Comparison of ENCODE assay signal across 32 cellular contexts in genomic region chr11:94655951-94656350, GRCh38.
"Had no signal": no experiment of that assay in that cellular context is flagged by ENCODE, and none has a peak within 500 bp of the region (broad histone marks: within the 10 kb centered on the region; RNA-seq: fewer than 3 reads in every experiment).

No MANE protein-coding gene starts in this region.

- H3K27me3 ChIP-seq: brain microvascular endothelial cell had no signal

- H3K4me1 Mint-ChIP-seq: activated CD4-positive, alpha-beta T cell treated with anti-CD3 and anti-CD28 coated beads for 36 hours; activated CD4-positive, alpha-beta T cell treated with anti-CD3 and anti-CD28 coated beads, Interleukin-2, amount 10 ng/mL, durations not matched to agents 7 days and 5 days; activated naive CD4-positive, alpha-beta T cell treated with anti-CD3 and anti-CD28 coated beads, Interleukin-2, amount 10 ng/mL, durations not matched to agents 7 days and 5 days; activated naive CD8-positive, alpha-beta T cell treated with anti-CD3 and anti-CD28 coated beads, Interleukin-2, amount 50 U/mL, for 24 hours had no signal

- H3K4me2 ChIP-seq: PC-9 had no signal

- DNase-seq: activated CD4-positive, alpha-beta T cell treated with anti-CD3 and anti-CD28 coated beads for 36 hours; activated CD4-positive, alpha-beta T cell treated with anti-CD3 and anti-CD28 coated beads, Interleukin-2, amount 10 ng/mL, durations not matched to agents 7 days and 5 days; activated CD4-positive, alpha-beta T cell treated with anti-CD3 and anti-CD28 coated beads, Interleukin-2, amount 50 U/mL, for 48 hours; activated CD8-positive, alpha-beta T cell treated with anti-CD3 and anti-CD28 coated beads, Interleukin-2, amount 10 ng/mL, durations not matched to agents 7 days and 5 days; activated gamma-delta T cell treated with Interleukin-2 at 50 U/mL for 16 hours; activated naive CD4-positive, alpha-beta T cell treated with anti-CD3 and anti-CD28 coated beads, Interleukin-2, amount 10 ng/mL, durations not matched to agents 7 days and 5 days; activated naive CD8-positive, alpha-beta T cell treated with anti-CD3 and anti-CD28 coated beads, Interleukin-2, amount 50 U/mL, for 24 hours; activated T-cell treated with anti-CD3 and anti-CD28 coated beads for 4 hours; activated T-cell treated with anti-CD3 and anti-CD28 coated beads, Interleukin-2, amount 50 U/mL, for 4 hours; anterior cingulate cortex; brain microvascular endothelial cell; central memory CD4-positive, alpha-beta T cell; NCI-H1092 treated with DMSO at 0.1 percent for 48 hours; NCI-H1417; NCI-H146; NCI-H187; NCI-H2029 treated with DMSO at 0.1 percent for 48 hours; NCI-H2107; NCI-H2171; NCI-H510A; NCI-H526; NCI-H748 treated with DMSO at 0.1 percent for 48 hours; PC-9; SIG-M5; T-helper 1 cell; T-helper 2 cell; T-helper 9 cell; WERI-Rb-1 had no signal

- H3K36me3 ChIP-seq: brain microvascular endothelial cell, WERI-Rb-1 had no signal

- H3K36me3 Mint-ChIP-seq: activated naive CD4-positive, alpha-beta T cell treated with anti-CD3 and anti-CD28 coated beads, Interleukin-2, amount 10 ng/mL, durations not matched to agents 7 days and 5 days; activated naive CD8-positive, alpha-beta T cell had no signal

- H2AFZ ChIP-seq: PC-9 had no signal

- H3K4me3 Mint-ChIP-seq: activated CD4-positive, alpha-beta T cell treated with anti-CD3 and anti-CD28 coated beads for 36 hours; activated CD4-positive, alpha-beta T cell treated with anti-CD3 and anti-CD28 coated beads, Interleukin-2, amount 10 ng/mL, durations not matched to agents 7 days and 5 days; activated CD8-positive, alpha-beta T cell treated with anti-CD3 and anti-CD28 coated beads, Interleukin-2, amount 10 ng/mL, durations not matched to agents 7 days and 5 days; activated naive CD4-positive, alpha-beta T cell treated with anti-CD3 and anti-CD28 coated beads, Interleukin-2, amount 10 ng/mL, durations not matched to agents 7 days and 5 days; activated naive CD8-positive, alpha-beta T cell; activated naive CD8-positive, alpha-beta T cell treated with anti-CD3 and anti-CD28 coated beads, Interleukin-2, amount 50 U/mL, for 24 hours; activated T-cell treated with anti-CD3 and anti-CD28 coated beads, Interleukin-2, amount 50 U/mL, for 4 hours; activated T-helper 1 cell treated with anti-CD3 and anti-CD28 coated beads, Interleukin-12 subunit alpha, Interleukin-12 subunit beta, Interleukin-2, Interleukin-4 antibody, amounts not matched to agents 30 ng/mL and 10 ng/mL and 1 ng/mL, durations not matched to agents 14 hours and 24 hours and 36 hours had no signal

- H3K27ac Mint-ChIP-seq: activated CD4-positive, alpha-beta T cell treated with anti-CD3 and anti-CD28 coated beads for 36 hours; activated CD4-positive, alpha-beta T cell treated with anti-CD3 and anti-CD28 coated beads, Interleukin-2, amount 10 ng/mL, durations not matched to agents 7 days and 5 days; activated CD8-positive, alpha-beta T cell treated with anti-CD3 and anti-CD28 coated beads, Interleukin-2, amount 10 ng/mL, durations not matched to agents 7 days and 5 days; activated naive CD4-positive, alpha-beta T cell treated with anti-CD3 and anti-CD28 coated beads, Interleukin-2, amount 10 ng/mL, durations not matched to agents 7 days and 5 days; activated naive CD8-positive, alpha-beta T cell; activated naive CD8-positive, alpha-beta T cell treated with anti-CD3 and anti-CD28 coated beads, Interleukin-2, amount 50 U/mL, for 24 hours; activated T-helper 1 cell treated with anti-CD3 and anti-CD28 coated beads, Interleukin-12 subunit alpha, Interleukin-12 subunit beta, Interleukin-2, Interleukin-4 antibody, amounts not matched to agents 30 ng/mL and 10 ng/mL and 1 ng/mL, durations not matched to agents 14 hours and 24 hours and 36 hours had no signal

- FAIRE-seq: RCC 7860 had no signal

- H3K9me3 Mint-ChIP-seq: activated CD4-positive, alpha-beta T cell treated with anti-CD3 and anti-CD28 coated beads, Interleukin-2, amount 10 ng/mL, durations not matched to agents 7 days and 5 days; activated naive CD4-positive, alpha-beta T cell treated with anti-CD3 and anti-CD28 coated beads, Interleukin-2, amount 10 ng/mL, durations not matched to agents 7 days and 5 days; activated naive CD8-positive, alpha-beta T cell treated with anti-CD3 and anti-CD28 coated beads, Interleukin-2, amount 50 U/mL, for 24 hours; activated T-cell treated with anti-CD3 and anti-CD28 coated beads, Interleukin-2, amount 50 U/mL, for 4 hours; activated T-helper 1 cell treated with anti-CD3 and anti-CD28 coated beads, Interleukin-12 subunit alpha, Interleukin-12 subunit beta, Interleukin-2, Interleukin-4 antibody, amounts not matched to agents 30 ng/mL and 10 ng/mL and 1 ng/mL, durations not matched to agents 14 hours and 24 hours and 36 hours had no signal

- H3K4me3 ChIP-seq: PC-9 had no signal

- H3K27ac ChIP-seq: brain microvascular endothelial cell, PC-9, RWPE1, WERI-Rb-1 had no signal
